Comparison of ENCODE assay signal across 1 cellular context in genomic region chr20:39850821-39851330, GRCh38.
TF ChIP-seq lines count a peak whose summit lies in the region.

No MANE protein-coding gene starts in this region.

TF ChIP-seq in GM23338, 12 proteins besides CTCF, POLR2A, EP300 and RAD21 (continued from another document):
- no peak for TF ChIP-seq ETS1 (IDR thresholded peaks at IDR 0.05)
- TF ChIP-seq EZH2phosphoT487 (IDR thresholded peaks at IDR 0.05; ENCODE audit: unreplicated experiment), result no peak
- no peak for TF ChIP-seq CREB1 (CRISPR knock-in tag; IDR thresholded peaks at IDR 0.05; ENCODE audit: low read depth)
- TF ChIP-seq POLR2AphosphoS5 (IDR thresholded peaks at IDR 0.05; ENCODE audit: low read depth), result no peak
- no peak for TF ChIP-seq ZNF114 (CRISPR knock-in tag; IDR thresholded peaks at IDR 0.05)
- TF ChIP-seq ZNF331 (CRISPR knock-in tag; IDR thresholded peaks at IDR 0.05; ENCODE audit: low read depth), result no peak
- no peak for TF ChIP-seq REST (IDR thresholded peaks at IDR 0.05; ENCODE audit: unreplicated experiment)
- no peak for TF ChIP-seq EZH2 (IDR thresholded peaks at IDR 0.05; ENCODE audit: low read depth, unreplicated experiment)
